In the genomic region with DNA sequence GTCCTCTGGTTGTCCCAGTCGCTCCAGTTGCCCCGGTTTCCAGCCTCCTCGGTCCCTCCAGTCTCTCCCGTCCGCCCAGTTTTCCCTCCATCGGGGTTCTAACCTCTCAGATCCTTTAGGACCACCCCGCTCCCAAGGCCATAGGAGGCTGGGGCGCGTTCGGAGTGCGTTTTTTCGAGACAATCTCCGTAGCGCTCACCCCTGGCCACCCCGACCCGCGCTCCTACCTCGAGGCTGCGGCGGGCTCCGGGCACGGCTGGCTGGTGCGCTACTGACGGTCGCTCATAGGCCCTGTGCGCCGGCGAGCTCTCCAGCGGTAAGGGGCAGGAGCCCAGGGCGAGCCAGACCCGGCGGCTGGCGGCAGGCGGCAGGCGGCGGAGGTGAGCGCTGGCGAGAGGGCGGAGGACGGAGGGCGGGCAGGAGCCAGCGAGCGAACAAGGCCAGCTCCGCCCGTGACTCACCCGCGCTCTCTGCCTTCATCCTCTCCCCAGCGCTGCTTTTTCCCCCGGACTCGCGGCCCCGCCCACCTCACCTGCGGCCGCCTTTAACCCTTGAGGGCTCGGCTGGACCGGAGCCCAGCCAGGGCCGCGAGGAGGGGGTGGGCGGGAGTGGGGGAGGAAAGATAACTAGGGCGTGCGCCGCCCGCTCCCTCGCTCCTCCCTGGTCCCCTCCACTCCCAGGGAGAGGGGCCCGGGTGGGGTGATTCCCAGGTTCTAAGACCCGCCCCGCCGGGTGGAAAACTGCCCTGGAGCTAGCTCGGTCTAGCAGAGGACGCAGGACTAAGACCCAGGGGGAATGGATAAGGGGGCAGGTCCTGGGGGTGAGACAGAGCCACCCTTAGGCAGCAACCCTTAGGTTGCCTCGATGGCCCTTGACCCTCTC, we compare ENCODE assay signal across 10 cellular contexts. TPM values are rescaled to one million over a fixed set of nuclear protein-coding genes. Genes with fewer than 3 reads are reported as not detected.
DNase-seq lines count a peak whose midpoint lies in the region; ATAC-seq and TF ChIP-seq lines count a peak whose summit lies in the region.
"Had no signal": no experiment of that assay in that cellular context is flagged by ENCODE, and none has a peak within 500 bp of the region (broad histone marks: within the 10 kb centered on the region; RNA-seq: fewer than 3 reads in every experiment).

SP6 (minus strand) TSS at position 472 of the 882 bp plus-strand sequence. CDS start 2,734 bp downstream, outside the sequence.

- peak within 1 kb of the TSS; percentile 95 for H2AFZ ChIP-seq in PC-3 (ENCODE audit: low read length)

- CTCF ChIA-PET in PC-3 (lab: Charles Lee) = interaction anchor here (0.5 to 1.7 kb wide), 7 partner anchors 10 to 167 kb away, joined by 3 to 16 read pairs (median 6); partner anchors contain the start of genes PNPO and SCRN2

- peaks cover 16% of the 10 kb centered on the region for H3K4me1 ChIP-seq in PC-3 (ENCODE audit: insufficient read depth, low read length)

- H4K20me1 ChIP-seq in PC-3 (ENCODE audit: low read length) = no peaks in the 10 kb centered on the region

- H3K27me3 ChIP-seq in PC-3 (ENCODE audit: low read length) = peaks cover 13% of the 10 kb centered on the region

- H3K4me3 ChIP-seq in PC-3 (ENCODE audit: low read length) = peak within 1 kb of the TSS; percentile 88

- H3K4me2 ChIP-seq in PC-3 (ENCODE audit: low read length) = peak within 1 kb of the TSS; percentile 98

- no peaks in the 10 kb centered on the region for H3K36me3 ChIP-seq in PC-3 (ENCODE audit: low read depth, low read length)
- H3K36me3 ChIP-seq: BLaER1 treated with 17β-estradiol and CSF1 and Interleukin-3, amounts not matched to agents 10 nM and 100 nM had no signal

- POLR2A ChIA-PET in PC-3 (lab: Charles Lee; ENCODE audit: unreplicated experiment) = interaction anchor here (0.6 kb wide), 1 partner anchor 96 kb away, joined by 9 read pairs; no protein-coding TSS in a partner anchor

- intact Hi-C loops in PC-3 (cut with micrococcal nuclease) = loop anchor here (2.0 kb wide), 1 partner anchor 14 kb away; no protein-coding TSS in a partner anchor
- intact Hi-C loops in posterior vena cava (cut with DNase I) = no loop called here

- peak; percentile 38; the same call in 1 of the 2 replicates for TF ChIP-seq CTCF in PC-3 (conservative IDR thresholded peaks at IDR 0.05; ENCODE audit: low read depth, low read length)

- H3K27ac ChIP-seq in PC-3 (ENCODE audit: low read length) = no peak within 1 kb of the TSS
- H3K27ac ChIP-seq: BLaER1 treated with 17β-estradiol and CSF1 and Interleukin-3, amounts not matched to agents 10 nM and 100 nM; dorsolateral prefrontal cortex had no signal

- H3K9ac ChIP-seq in PC-3 (ENCODE audit: low read length) = peak within 1 kb of the TSS; percentile 72
- H3K9ac ChIP-seq: BLaER1 treated with 17β-estradiol and CSF1 and Interleukin-3, amounts not matched to agents 10 nM and 100 nM had no signal

- peak; percentile 97 for ATAC-seq in PC-3

- peaks cover 22% of the 10 kb centered on the region for H3K79me2 ChIP-seq in PC-3 (ENCODE audit: low read length)

- peak; percentile 62 for DNase-seq in NCI-H82 (lab: John Stamatoyannopoulos, UW)
- no peak for DNase-seq in NCI-H82 treated with DMSO at 0.1 percent for 48 hours (lab: John Stamatoyannopoulos, UW; ENCODE audit: unreplicated experiment)
- peak; percentile 93 for DNase-seq in PC-3
- peak; percentile 51 for DNase-seq in activated effector memory CD4-positive, alpha-beta T cell treated with Interleukin-2 at 50 U/mL for 16 hours
- peak; percentile 49 for DNase-seq in germinal center (ENCODE audit: low spot score)
- DNase-seq in posterior vena cava (ENCODE audit: low spot score) = peak; percentile 86
- DNase-seq in ureter (ENCODE audit: low spot score) = peak; percentile 84
- no peak for DNase-seq in DMS114 treated with DMSO at 0.1 percent for 48 hours (lab: John Stamatoyannopoulos, UW; ENCODE audit: unreplicated experiment)

- BruUV-seq in PC-3 (replicated peaks; lab: Mats Ljungman, UMichigan) = TSS peak; percentile 48

- no peaks in the 10 kb centered on the region for H3F3A ChIP-seq in PC-3 (ENCODE audit: low read length, unreplicated experiment)

- no peaks in the 10 kb centered on the region for H3K9me3 ChIP-seq in PC-3 (ENCODE audit: low read length)
- H3K9me3 ChIP-seq: BLaER1 treated with 17β-estradiol and CSF1 and Interleukin-3, amounts not matched to agents 10 nM and 100 nM had no signal

- no peaks in the 10 kb centered on the region for H3K9me2 ChIP-seq in PC-3 (replicated peaks; ENCODE audit: low read length)

RNA-seq across cellular contexts. Expression of gene SP6, which starts in this region (rescaled TPM):
- total RNA-seq in PC-3 (2014; rRNA removed) (3.1 and 3.9 TPM in 2 replicates), posterior vena cava (under 1 TPM; 0.19 to 0.48 TPM), ureter (9.2 TPM)

Comparison
In these comparisons a context has a peak if more than half of its experiments do, and no peak if none do; other contexts are left out.
1. DNase-seq: peak in NCI-H82 (single experiment), PC-3 (single experiment), activated effector memory CD4-positive, alpha-beta T cell treated with Interleukin-2 at 50 U/mL for 16 hours (single experiment), germinal center (single experiment) and ureter (single experiment); none in NCI-H82 treated with DMSO at 0.1 percent for 48 hours (single experiment) and DMS114 treated with DMSO at 0.1 percent for 48 hours (single experiment).
2. Peak in DNase-seq in posterior vena cava; RNA of the gene not detected or under 1 TPM.